ENCODE assay signal across 1 cellular context in genomic region chr7:25259487-25260243, GRCh38.
TF ChIP-seq lines count a peak whose summit lies in the region.

No MANE protein-coding gene starts in this region.

TF ChIP-seq in GM23338, 12 proteins besides CTCF, POLR2A, EP300 and RAD21 (continued from another document):
- TF ChIP-seq REST (IDR thresholded peaks at IDR 0.05; ENCODE audit: unreplicated experiment) = no peak
- TF ChIP-seq ZNF114 (CRISPR knock-in tag; IDR thresholded peaks at IDR 0.05) = no peak
- no peak for TF ChIP-seq EZH2phosphoT487 (IDR thresholded peaks at IDR 0.05; ENCODE audit: unreplicated experiment)
- no peak for TF ChIP-seq ZNF331 (CRISPR knock-in tag; IDR thresholded peaks at IDR 0.05; ENCODE audit: low read depth)
- TF ChIP-seq STAT1 (IDR thresholded peaks at IDR 0.05; ENCODE audit: unreplicated experiment) = no peak
- TF ChIP-seq ZNF462 (CRISPR knock-in tag; IDR thresholded peaks at IDR 0.05) = no peak
- no peak for TF ChIP-seq JUNB (IDR thresholded peaks at IDR 0.05; ENCODE audit: unreplicated experiment)
- TF ChIP-seq EZH2 (IDR thresholded peaks at IDR 0.05; ENCODE audit: low read depth, unreplicated experiment) = no peak
TF ChIP-seq in GM23338: peak in this region for 0.
